In genomic region chr9:123622696-123623095, GRCh38 we compare ENCODE assay signal across 35 cellular contexts.
"Had no signal": no experiment of that assay in that cellular context is flagged by ENCODE, and none has a peak within 500 bp of the region (broad histone marks: within the 10 kb centered on the region; RNA-seq: fewer than 3 reads in every experiment).

No MANE protein-coding gene starts in this region.

- H3K36me3 ChIP-seq: adrenal gland, brain microvascular endothelial cell, breast epithelium had no signal

- ATAC-seq: activated CD8-positive, alpha-beta T cell treated with anti-CD3 and anti-CD28 coated beads for 36 hours; activated naive CD4-positive, alpha-beta T cell treated with anti-CD3 and anti-CD28 coated beads, Interleukin-2, amount 50 U/mL, for 72 hours; activated T-cell treated with anti-CD3 and anti-CD28 coated beads, Interleukin-2, amount 50 U/mL, for 4 hours; activated T-cell treated with anti-CD3 and anti-CD28 coated beads, Interleukin-2, amount 50 U/mL, for 72 hours; activated T-helper 17 cell treated with anti-CD3 and anti-CD28 coated beads, Interleukin-2, amount 50 U/mL, for 72 hours; body of pancreas had no signal

- H3K9me3 ChIP-seq: adrenal gland, body of pancreas, breast epithelium had no signal

- H3K4me1 ChIP-seq: body of pancreas, breast epithelium had no signal

- H3K4me1 Mint-ChIP-seq: activated B cell treated with CpG ODN at 0.5 μM for 24 hours; activated CD4-positive, alpha-beta T cell treated with anti-CD3 and anti-CD28 coated beads, Interleukin-2, amount 10 ng/mL, durations not matched to agents 24 days and 14 days; activated T-helper 17 cell treated with anti-CD3 and anti-CD28 coated beads, Interleukin-2, amount 50 U/mL, for 72 hours had no signal

- H3K4me3 Mint-ChIP-seq: activated B cell treated with CpG ODN at 0.5 μM for 24 hours; activated CD4-positive, alpha-beta memory T cell treated with anti-CD3 and anti-CD28 coated beads for 36 hours; activated CD4-positive, alpha-beta T cell treated with anti-CD3 and anti-CD28 coated beads, Interleukin-2, amount 10 ng/mL, durations not matched to agents 24 days and 14 days; activated CD8-positive, alpha-beta T cell treated with anti-CD3 and anti-CD28 coated beads for 36 hours; activated naive CD4-positive, alpha-beta T cell treated with anti-CD3 and anti-CD28 coated beads for 36 hours; activated naive CD8-positive, alpha-beta T cell treated with anti-CD3 and anti-CD28 coated beads for 36 hours; activated T-cell treated with anti-CD3 and anti-CD28 coated beads, Interleukin-2, amount 50 U/mL, for 4 hours; activated T-cell treated with anti-CD3 and anti-CD28 coated beads, Interleukin-2, amount 50 U/mL, for 72 hours; activated T-helper 1 cell treated with anti-CD3 and anti-CD28 coated beads, Interleukin-12 subunit alpha, Interleukin-12 subunit beta, Interleukin-2, Interleukin-4 antibody, amounts not matched to agents 30 ng/mL and 10 ng/mL and 1 ng/mL, durations not matched to agents 14 hours and 24 hours and 36 hours; activated T-helper 17 cell treated with anti-CD3 and anti-CD28 coated beads, Interleukin-2, amount 50 U/mL, for 72 hours; T-helper 1 cell treated with Interleukin-12 subunit alpha and Interleukin-12 subunit beta and Interleukin-4 antibody, amounts not matched to agents 30 μg/mL and 1 μg/mL, for 36 hours; T-helper 2 cell treated with Interferon-gamma antibody and Interleukin-4, amounts not matched to agents 5 μg/mL and 100 μg/mL, for 36 hours had no signal

- H3K27ac Mint-ChIP-seq: activated B cell treated with CpG ODN at 0.5 μM for 24 hours; activated CD4-positive, alpha-beta memory T cell treated with anti-CD3 and anti-CD28 coated beads for 36 hours; activated CD4-positive, alpha-beta T cell treated with anti-CD3 and anti-CD28 coated beads, Interleukin-2, amount 10 ng/mL, durations not matched to agents 24 days and 14 days; activated CD8-positive, alpha-beta T cell treated with anti-CD3 and anti-CD28 coated beads for 36 hours; activated naive CD4-positive, alpha-beta T cell treated with anti-CD3 and anti-CD28 coated beads for 36 hours; activated naive CD4-positive, alpha-beta T cell treated with anti-CD3 and anti-CD28 coated beads, Interleukin-2, amount 50 U/mL, for 72 hours; activated naive CD8-positive, alpha-beta T cell treated with anti-CD3 and anti-CD28 coated beads for 36 hours; activated T-cell treated with anti-CD3 and anti-CD28 coated beads, Interleukin-2, amount 50 U/mL, for 72 hours; activated T-helper 1 cell treated with anti-CD3 and anti-CD28 coated beads, Interleukin-12 subunit alpha, Interleukin-12 subunit beta, Interleukin-2, Interleukin-4 antibody, amounts not matched to agents 30 ng/mL and 10 ng/mL and 1 ng/mL, durations not matched to agents 14 hours and 24 hours and 36 hours; activated T-helper 17 cell treated with anti-CD3 and anti-CD28 coated beads, Interleukin-2, amount 50 U/mL, for 72 hours; T-helper 1 cell treated with Interleukin-12 subunit alpha and Interleukin-12 subunit beta and Interleukin-4 antibody, amounts not matched to agents 30 μg/mL and 1 μg/mL, for 36 hours; T-helper 2 cell treated with Interferon-gamma antibody and Interleukin-4, amounts not matched to agents 5 μg/mL and 100 μg/mL, for 36 hours had no signal

- H3K27ac ChIP-seq: adrenal gland, body of pancreas, brain microvascular endothelial cell, breast epithelium, VCaP had no signal

- H3K36me3 Mint-ChIP-seq: activated naive CD4-positive, alpha-beta T cell treated with anti-CD3 and anti-CD28 coated beads, Interleukin-2, amount 50 U/mL, for 72 hours had no signal

- H3K27me3 Mint-ChIP-seq: activated B cell treated with CpG ODN at 0.5 μM for 24 hours; activated CD4-positive, alpha-beta memory T cell treated with anti-CD3 and anti-CD28 coated beads for 36 hours; activated CD4-positive, alpha-beta T cell treated with anti-CD3 and anti-CD28 coated beads, Interleukin-2, amount 10 ng/mL, durations not matched to agents 24 days and 14 days; activated CD8-positive, alpha-beta T cell treated with anti-CD3 and anti-CD28 coated beads for 36 hours; activated naive CD8-positive, alpha-beta T cell treated with anti-CD3 and anti-CD28 coated beads for 36 hours; activated T-helper 17 cell treated with anti-CD3 and anti-CD28 coated beads, Interleukin-2, amount 50 U/mL, for 72 hours had no signal

- DNase-seq: activated B cell treated with CpG ODN at 0.5 μM for 24 hours; activated CD4-positive, alpha-beta memory T cell treated with anti-CD3 and anti-CD28 coated beads for 36 hours; activated CD4-positive, alpha-beta T cell treated with anti-CD3 and anti-CD28 coated beads for 4 hours; activated CD4-positive, alpha-beta T cell treated with anti-CD3 and anti-CD28 coated beads, Interleukin-2, amount 10 ng/mL, durations not matched to agents 24 days and 14 days; activated CD4-positive, alpha-beta T cell treated with anti-CD3 and anti-CD28 coated beads, Interleukin-2, amount 50 U/mL, for 1 hour; activated CD4-positive, alpha-beta T cell treated with anti-CD3 and anti-CD28 coated beads, Interleukin-2, amount 50 U/mL, for 4 hours; activated CD4-positive, CD25-positive, alpha-beta regulatory T cell treated with anti-CD3 and anti-CD28 coated beads, Interleukin-2, amount 50 U/mL, for 72 hours; activated CD8-positive, alpha-beta memory T cell treated with anti-CD3 and anti-CD28 coated beads, Interleukin-2, amount 50 U/mL, for 4 hours; activated CD8-positive, alpha-beta T cell treated with anti-CD3 and anti-CD28 coated beads for 36 hours; activated effector memory CD4-positive, alpha-beta T cell treated with anti-CD3 and anti-CD28 coated beads, Interleukin-2, amount 50 U/mL, for 16 hours; activated gamma-delta T cell treated with Interleukin-2 at 50 U/mL for 16 hours; activated naive CD4-positive, alpha-beta T cell; activated naive CD4-positive, alpha-beta T cell treated with anti-CD3 and anti-CD28 coated beads for 36 hours; activated naive CD4-positive, alpha-beta T cell treated with anti-CD3 and anti-CD28 coated beads, Interleukin-2, amount 50 U/mL, for 16 hours; activated naive CD8-positive, alpha-beta T cell treated with anti-CD3 and anti-CD28 coated beads for 36 hours; activated T-cell treated with anti-CD3 and anti-CD28 coated beads for 4 hours; activated T-cell treated with anti-CD3 and anti-CD28 coated beads, Interleukin-2, amount 50 U/mL, for 1 hour; activated T-cell treated with anti-CD3 and anti-CD28 coated beads, Interleukin-2, amount 50 U/mL, for 4 hours; activated T-cell treated with anti-CD3 and anti-CD28 coated beads, Interleukin-2, amount 50 U/mL, for 72 hours; amniotic stem cell; aorta; body of pancreas; brain microvascular endothelial cell; central memory CD4-positive, alpha-beta T cell; T-helper 1 cell; T-helper 2 cell; T-helper 9 cell had no signal

- H3K4me3 ChIP-seq: adrenal gland, body of pancreas, breast epithelium had no signal

- H3K9me3 Mint-ChIP-seq: activated B cell treated with CpG ODN at 0.5 μM for 24 hours; activated CD4-positive, alpha-beta memory T cell treated with anti-CD3 and anti-CD28 coated beads for 36 hours; activated CD4-positive, alpha-beta T cell treated with anti-CD3 and anti-CD28 coated beads, Interleukin-2, amount 10 ng/mL, durations not matched to agents 24 days and 14 days; activated CD8-positive, alpha-beta T cell treated with anti-CD3 and anti-CD28 coated beads for 36 hours; activated naive CD4-positive, alpha-beta T cell treated with anti-CD3 and anti-CD28 coated beads for 36 hours; activated naive CD8-positive, alpha-beta T cell treated with anti-CD3 and anti-CD28 coated beads for 36 hours; activated T-cell treated with anti-CD3 and anti-CD28 coated beads, Interleukin-2, amount 50 U/mL, for 4 hours; activated T-cell treated with anti-CD3 and anti-CD28 coated beads, Interleukin-2, amount 50 U/mL, for 72 hours; activated T-helper 1 cell treated with anti-CD3 and anti-CD28 coated beads, Interleukin-12 subunit alpha, Interleukin-12 subunit beta, Interleukin-2, Interleukin-4 antibody, amounts not matched to agents 30 ng/mL and 10 ng/mL and 1 ng/mL, durations not matched to agents 14 hours and 24 hours and 36 hours; activated T-helper 17 cell treated with anti-CD3 and anti-CD28 coated beads, Interleukin-2, amount 50 U/mL, for 72 hours; T-helper 1 cell treated with Interleukin-12 subunit alpha and Interleukin-12 subunit beta and Interleukin-4 antibody, amounts not matched to agents 30 μg/mL and 1 μg/mL, for 36 hours; T-helper 2 cell treated with Interferon-gamma antibody and Interleukin-4, amounts not matched to agents 5 μg/mL and 100 μg/mL, for 36 hours had no signal

- H3K27me3 ChIP-seq: adrenal gland, body of pancreas, brain microvascular endothelial cell, breast epithelium had no signal
